ENCODE assay signal across 14 cellular contexts in the genomic region with DNA sequence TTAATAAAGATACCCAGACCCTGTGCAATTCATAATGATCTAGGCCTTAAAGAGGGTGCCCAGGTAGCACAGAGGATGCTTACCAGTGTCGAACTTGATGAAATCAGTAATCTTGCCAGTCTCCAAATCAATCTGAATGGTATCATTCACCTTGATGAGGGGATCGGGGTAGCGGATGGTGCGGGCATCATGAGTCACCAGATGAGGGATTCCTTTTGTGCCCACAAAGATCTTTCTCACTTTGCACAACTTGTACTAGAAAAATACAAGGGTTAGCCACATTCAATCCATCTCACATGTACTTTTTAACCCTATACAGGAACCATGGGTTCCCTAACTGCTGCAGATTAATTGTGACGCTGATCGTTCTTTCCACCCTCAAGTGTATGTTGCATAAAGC. TPM values are rescaled to one million over a fixed set of nuclear protein-coding genes. Genes with fewer than 3 reads are reported as not detected.
DNase-seq lines count a peak whose midpoint lies in the region; ATAC-seq, FAIRE-seq and TF ChIP-seq lines count a peak whose summit lies in the region.
"Had no signal": no experiment of that assay in that cellular context is flagged by ENCODE, and none has a peak within 500 bp of the region (broad histone marks: within the 10 kb centered on the region; RNA-seq: fewer than 3 reads in every experiment).

No MANE protein-coding gene starts in this region.

- no peaks in the 10 kb centered on the region for H3K27me3 ChIP-seq in CD4-positive, CD25-positive, alpha-beta regulatory T cell (ENCODE audit: control insufficient read depth, insufficient read depth, low read length)
- H3K27me3 ChIP-seq in HUES6 (ENCODE audit: control insufficient read depth, insufficient read depth, low read length) = no peaks in the 10 kb centered on the region
- no peaks in the 10 kb centered on the region for H3K27me3 ChIP-seq in keratinocyte (ENCODE audit: control insufficient read depth, extremely low read depth, insufficient read depth, low read length)
- H3K27me3 ChIP-seq: neutrophil had no signal

- H3K79me2 ChIP-seq in keratinocyte (ENCODE audit: control insufficient read depth, insufficient read depth, low read length) = peaks cover 40% of the 10 kb centered on the region

- ATAC-seq in CD4-positive, CD25-positive, alpha-beta regulatory T cell (ENCODE audit: low read depth in 2 of 2) = no peak
- ATAC-seq in GM18517 (IDR thresholded peaks at IDR 0.05; ENCODE audit: unreplicated experiment) (no peak), HG03520 (IDR thresholded peaks at IDR 0.05; ENCODE audit: unreplicated experiment) (no peak)

- H3K4me3 Mint-ChIP-seq in CD4-positive, CD25-positive, alpha-beta regulatory T cell = peak overlapping the region; percentile 5 to 96 (median 91)

- H3K9ac ChIP-seq in HUES6 (ENCODE audit: low read length) = peak overlapping the region; percentile 10
- no peak overlapping the region for H3K9ac ChIP-seq in keratinocyte (ENCODE audit: control insufficient read depth, extremely low read depth, insufficient read depth, low read length)

- peaks cover 53% of the 10 kb centered on the region for H3K36me3 ChIP-seq in CD4-positive, CD25-positive, alpha-beta regulatory T cell (ENCODE audit: control insufficient read depth, insufficient read depth, low read length)
- peaks cover 81% of the 10 kb centered on the region for H3K36me3 ChIP-seq in HUES6 (ENCODE audit: control insufficient read depth, insufficient read depth, low read length)
- H3K36me3 ChIP-seq in keratinocyte (ENCODE audit: control insufficient read depth in 2 of 2, extremely low read depth in 1 of 2, insufficient read depth in 2 of 2, low read length in 2 of 2) = peaks cover 35 to 63% of the 10 kb centered on the region in 2 experiments

- peaks cover 4% of the 10 kb centered on the region for H3K9me1 ChIP-seq in keratinocyte (ENCODE audit: control insufficient read depth, extremely low read depth, insufficient read depth, low read length)

- peaks cover 16 to 60% (median 28%) of the 10 kb centered on the region in 4 donors for H3K4me1 Mint-ChIP-seq in CD4-positive, CD25-positive, alpha-beta regulatory T cell

- peak overlapping the region; percentile 88 for H3K4me3 ChIP-seq in CD4-positive, CD25-positive, alpha-beta regulatory T cell (ENCODE audit: low read depth, low read length)
- H3K4me3 ChIP-seq in HUES6 (ENCODE audit: low read depth, low read length) = 0 out of 2 replicates have a peak overlapping the region, but pooled peaks have one; percentile 93
- H3K4me3 ChIP-seq in keratinocyte (ENCODE audit: control insufficient read depth in 2 of 3, extremely low read depth in 1 of 3, insufficient read depth in 2 of 3, low read depth in 1 of 3, low read length in 3 of 3) = no peak overlapping the region

- no peak overlapping the region for H2AFZ ChIP-seq in keratinocyte (ENCODE audit: control insufficient read depth, low read length)

- DNase-seq in CD4-positive, CD25-positive, alpha-beta regulatory T cell = peak in 1 of 3 donors; percentile 16
- DNase-seq in activated T-cell treated with anti-CD3 and anti-CD28 coated beads, Interleukin-2, amount 50 U/mL, for 48 hours = peak; percentile 51 to 54
- DNase-seq in keratinocyte (ENCODE audit: low read depth, low spot score) (no peak), AG08395 (ENCODE audit: low spot score) (no peak), HUDEP-2 (lab: John Stamatoyannopoulos, UW; ENCODE audit: unreplicated experiment in 76 of 76) (no peak)
- DNase-seq: activated gamma-delta T cell treated with Interleukin-2 at 50 U/mL for 16 hours, DMS153, NCI-H510A treated with DMSO at 0.1 percent for 48 hours, trophoblast cell had no signal

- H4K20me1 ChIP-seq in keratinocyte (ENCODE audit: control insufficient read depth, extremely low read depth, insufficient read depth, low read length) = peaks cover 49% of the 10 kb centered on the region

- peaks cover 5% of the 10 kb centered on the region for H3K27me3 Mint-ChIP-seq in CD4-positive, CD25-positive, alpha-beta regulatory T cell

- peaks cover 61% of the 10 kb centered on the region for H3K36me3 Mint-ChIP-seq in CD4-positive, CD25-positive, alpha-beta regulatory T cell

- H3K27ac Mint-ChIP-seq in CD4-positive, CD25-positive, alpha-beta regulatory T cell = peak overlapping the region in 2 of 3 donors; percentile 67 to 92

- TF ChIP-seq CTCF in keratinocyte (optimal IDR thresholded peaks at IDR 0.05 in 1 of 3, IDR thresholded peaks at IDR 0.05 in 1 of 3, conservative IDR thresholded peaks at IDR 0.05 in 1 of 3; ENCODE audit: extremely low read depth in 1 of 3, insufficient read depth in 2 of 3, low read length in 3 of 3) = no peak

- no peaks in the 10 kb centered on the region for H3K9me3 ChIP-seq in CD4-positive, CD25-positive, alpha-beta regulatory T cell (ENCODE audit: control insufficient read depth in 2 of 2, low read length in 2 of 2)
- H3K9me3 ChIP-seq in HUES6 (ENCODE audit: control insufficient read depth, insufficient read depth, low read depth, low read length) (no peaks in the 10 kb centered on the region), keratinocyte (ENCODE audit: control insufficient read depth, low read depth, low read length) (no peaks in the 10 kb centered on the region)
- H3K9me3 ChIP-seq: neutrophil had no signal

- H3K27ac ChIP-seq in CD4-positive, CD25-positive, alpha-beta regulatory T cell (ENCODE audit: insufficient read depth, low read length, poor library complexity, severe bottlenecking) = no peak overlapping the region
- H3K27ac ChIP-seq in HUES6 (ENCODE audit: low read depth, low read length) = no peak overlapping the region
- H3K27ac ChIP-seq in keratinocyte (ENCODE audit: control insufficient read depth, insufficient read depth, low read length) = peak overlapping the region; percentile 22
- H3K27ac ChIP-seq: neutrophil had no signal

- H3K4me1 ChIP-seq in CD4-positive, CD25-positive, alpha-beta regulatory T cell (ENCODE audit: control insufficient read depth, insufficient read depth, low read length, poor library complexity, severe bottlenecking) = peaks cover 25% of the 10 kb centered on the region
- H3K4me1 ChIP-seq in HUES6 (ENCODE audit: control insufficient read depth, insufficient read depth, low read length) (peaks cover 23% of the 10 kb centered on the region; the same call in 1 of the 2 replicates), keratinocyte (ENCODE audit: control insufficient read depth, extremely low read depth, insufficient read depth, low read length) (peaks cover 64% of the 10 kb centered on the region)

- peak overlapping the region; percentile 91 for H3K4me2 ChIP-seq in keratinocyte (ENCODE audit: control insufficient read depth, extremely low read depth, insufficient read depth, low read depth, low read length)

- no peaks in the 10 kb centered on the region for H3K9me3 Mint-ChIP-seq in CD4-positive, CD25-positive, alpha-beta regulatory T cell

- FAIRE-seq in keratinocyte (lab: Jason Lieb, UNC) = no peak
- FAIRE-seq: endometrium had no signal

- dilution Hi-C loops in keratinocyte (cut with MboI; ENCODE audit: extremely low pct_ligation_motif_present, low sequenced_read_pairs) = no loop called here

RNA-seq across cellular contexts. Expression of a gene that starts 3.3 kb away (rescaled TPM):
- 1,376 TPM for total RNA-seq in CD4-positive, CD25-positive, alpha-beta regulatory T cell
- polyA plus RNA-seq in CD4-positive, CD25-positive, alpha-beta regulatory T cell = 100 to 1,000 TPM; 478 to 996 (median 885) TPM
- 1,925 to 2,606 TPM (median 2,174 TPM) in 3 replicates for polyA plus RNA-seq in keratinocyte
- 1,744 TPM for polyA plus RNA-seq in keratinocyte (2011; ENCODE audit: low read depth)
- 2,212 and 2,787 TPM in 2 replicates for polyA plus RNA-seq in keratinocyte (2011; cell fraction: cytosol; rRNA removed)
- polyA plus RNA-seq in keratinocyte (2011; cell fraction: nucleus; rRNA removed) = 662 and 946 TPM in 2 replicates
- polyA plus RNA-seq in keratinocyte (2012; ENCODE audit: low replicate concordance) = 1,725 and 2,475 TPM in 2 replicates
- 512 to 1,513 TPM (median 1,408 TPM) in 3 replicates for polyA minus RNA-seq in keratinocyte
- polyA minus RNA-seq in keratinocyte (2011; cell fraction: cytosol; rRNA and poly(A)+ RNA removed) = 1,622 TPM
- polyA minus RNA-seq in keratinocyte (2011; cell fraction: nucleus; rRNA and poly(A)+ RNA removed) = 148 and 256 TPM in 2 replicates

RNA-seq across cellular contexts. Expression of a gene that starts 32.0 kb away (rescaled TPM):
- 1.4 TPM for total RNA-seq in CD4-positive, CD25-positive, alpha-beta regulatory T cell
- polyA plus RNA-seq in CD4-positive, CD25-positive, alpha-beta regulatory T cell = not detected
- 0.25 to 0.30 TPM in 2 of 3 replicates, not detected in the other for polyA plus RNA-seq in keratinocyte
- not detected for polyA plus RNA-seq in keratinocyte (2011; ENCODE audit: low read depth)
- not detected in 2 replicates for polyA plus RNA-seq in keratinocyte (2011; cell fraction: cytosol; rRNA removed)
- 0.60 TPM in 1 of 2 replicates, not detected in the other for polyA plus RNA-seq in keratinocyte (2011; cell fraction: nucleus; rRNA removed)
- 0.24 and 0.37 TPM in 2 replicates for polyA plus RNA-seq in keratinocyte (2012; ENCODE audit: low replicate concordance)
- polyA minus RNA-seq in keratinocyte = 0.80 TPM in 1 of 3 replicates, not detected in the others
- not detected for polyA minus RNA-seq in keratinocyte (2011; cell fraction: cytosol; rRNA and poly(A)+ RNA removed)
- polyA minus RNA-seq in keratinocyte (2011; cell fraction: nucleus; rRNA and poly(A)+ RNA removed) = not detected in 2 replicates

RNA-seq across cellular contexts. Expression of a gene that starts 34.9 kb away (rescaled TPM):
- 0.64 TPM for total RNA-seq in CD4-positive, CD25-positive, alpha-beta regulatory T cell
- under 1 TPM; 0.52 to 0.94 (median 0.64) TPM for polyA plus RNA-seq in CD4-positive, CD25-positive, alpha-beta regulatory T cell
- 0.52 to 4.1 TPM (median 3.4 TPM) in 3 replicates for polyA plus RNA-seq in keratinocyte
- 0.06 TPM for polyA plus RNA-seq in keratinocyte (2011; ENCODE audit: low read depth)
- polyA plus RNA-seq in keratinocyte (2011; cell fraction: cytosol; rRNA removed) = 0.65 and 1.2 TPM in 2 replicates
- 0.87 and 1.1 TPM in 2 replicates for polyA plus RNA-seq in keratinocyte (2011; cell fraction: nucleus; rRNA removed)
- polyA plus RNA-seq in keratinocyte (2012; ENCODE audit: low replicate concordance) = 0.14 and 3.7 TPM in 2 replicates
- 0.36 to 5.1 TPM (median 0.49 TPM) in 3 replicates for polyA minus RNA-seq in keratinocyte
- 1.5 TPM for polyA minus RNA-seq in keratinocyte (2011; cell fraction: cytosol; rRNA and poly(A)+ RNA removed)
- polyA minus RNA-seq in keratinocyte (2011; cell fraction: nucleus; rRNA and poly(A)+ RNA removed) = 0.74 and 1.6 TPM in 2 replicates

Comparison
In these comparisons a context has a peak if more than half of its experiments do, and no peak if none do; other contexts are left out.
1. DNase-seq: peak in activated T-cell treated with anti-CD3 and anti-CD28 coated beads, Interleukin-2, amount 50 U/mL, for 48 hours (2 of 2); none in keratinocyte (single experiment), AG08395 (single experiment) and HUDEP-2 (0 of 76).
2. H3K4me3 ChIP-seq: peak in CD4-positive, CD25-positive, alpha-beta regulatory T cell (single experiment) and HUES6 (single experiment); none in keratinocyte (0 of 3).